ENCODE assay signal across 23 cellular contexts in the genomic region with DNA sequence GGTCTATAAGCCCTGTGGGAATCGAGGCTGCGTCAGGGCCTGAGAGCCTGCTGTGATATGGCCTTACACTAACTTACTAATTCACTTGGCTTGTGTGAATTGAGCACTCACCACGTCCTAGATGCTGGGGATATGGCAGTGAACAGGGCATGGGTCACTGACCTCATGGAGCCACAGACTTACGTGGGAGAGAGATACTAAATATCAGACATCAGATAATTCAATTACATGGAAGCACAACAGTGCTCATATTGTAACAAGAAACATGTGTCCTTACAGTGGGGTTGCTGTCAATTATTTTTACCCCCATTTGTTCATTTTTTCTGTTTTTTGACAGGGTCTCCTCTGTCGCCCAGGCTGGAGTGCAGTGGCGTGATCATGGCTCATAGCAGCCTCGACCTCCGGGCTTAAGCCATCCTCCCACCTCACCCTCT. TPM values are rescaled to one million over a fixed set of nuclear protein-coding genes. Genes with fewer than 3 reads are reported as not detected.
A peak's percentile ranks its signal among the peaks of the same experiment; 100 is the strongest.
DNase-seq lines count a peak whose midpoint lies in the region; ATAC-seq and TF ChIP-seq lines count a peak whose summit lies in the region.
"Had no signal": no experiment of that assay in that cellular context is flagged by ENCODE, and none has a peak within 500 bp of the region (broad histone marks: within the 10 kb centered on the region; RNA-seq: fewer than 3 reads in every experiment).

No MANE protein-coding gene starts in this region.

- H3K4me3 Mint-ChIP-seq in CD4-positive, CD25-positive, alpha-beta regulatory T cell: no peak overlapping the region
- no peak overlapping the region for H3K4me3 Mint-ChIP-seq in WTC11
- no peak overlapping the region for H3K4me3 Mint-ChIP-seq in naive thymus-derived CD4-positive, alpha-beta T cell
- H3K4me3 Mint-ChIP-seq: activated CD4-positive, alpha-beta T cell treated with anti-CD3 and anti-CD28 coated beads, Interleukin-2, amount 10 ng/mL, durations not matched to agents 24 days and 14 days; activated T-helper 1 cell treated with anti-CD3 and anti-CD28 coated beads, Interleukin-12 subunit alpha, Interleukin-12 subunit beta, Interleukin-2, Interleukin-4 antibody, amounts not matched to agents 30 ng/mL and 10 ng/mL and 1 ng/mL, durations not matched to agents 14 hours and 24 hours and 36 hours; mesothelial cell of epicardium; stimulated activated effector memory CD8-positive, alpha-beta T cell treated with anti-CD3 and anti-CD28 coated beads, Interleukin-12 subunit alpha, Interleukin-12 subunit beta, amount 100 ng/mL, for 72 hours had no signal

- H3K36me3 ChIP-seq in BE2C (no peaks in the 10 kb centered on the region; the same call in 1 of the 2 replicates), SJCRH30 (peaks cover 41% of the 10 kb centered on the region)
- H3K36me3 ChIP-seq in CD4-positive, CD25-positive, alpha-beta regulatory T cell (ENCODE audit: control insufficient read depth, insufficient read depth, low read length): peaks cover 37% of the 10 kb centered on the region
- peaks cover 0 to 45% (median 3%) of the 10 kb centered on the region in 3 experiments for H3K36me3 ChIP-seq in naive thymus-derived CD4-positive, alpha-beta T cell (ENCODE audit: control insufficient read depth in 2 of 3, insufficient read depth in 3 of 3, low read length in 3 of 3)

- intact Hi-C loops in naive thymus-derived CD4-positive, alpha-beta T cell (cut with micrococcal nuclease): loop anchor here (2.0 to 10.0 kb wide), 5 partner anchors 31 to 441 kb away; no protein-coding TSS in a partner anchor
- intact Hi-C loops in dorsolateral prefrontal cortex (cut with DNase I): loop anchor here in 1 of 2 donors (2.0 kb wide), 1 partner anchor 131 kb away; the partner anchor contains the start of gene MAPKBP1

- H3K27me3 ChIP-seq in BE2C (no peaks in the 10 kb centered on the region), dorsolateral prefrontal cortex (no peaks in the 10 kb centered on the region), SJCRH30 (no peaks in the 10 kb centered on the region)
- H3K27me3 ChIP-seq in CD4-positive, CD25-positive, alpha-beta regulatory T cell (ENCODE audit: control insufficient read depth, insufficient read depth, low read length): no peaks in the 10 kb centered on the region
- H3K27me3 ChIP-seq in naive thymus-derived CD4-positive, alpha-beta T cell (ENCODE audit: control insufficient read depth in 2 of 2, insufficient read depth in 2 of 2, low read length in 2 of 2): no peaks in the 10 kb centered on the region
- H3K27me3 ChIP-seq: gastroesophageal sphincter had no signal

- POLR2A ChIA-PET in WTC11 (lab: Charles Lee): interaction anchor here (0.7 kb wide), 1 partner anchor 84 kb away, joined by 3 read pairs; no protein-coding TSS in a partner anchor
- POLR2A ChIA-PET in naive thymus-derived CD4-positive, alpha-beta T cell (lab: Charles Lee): interaction anchor here (0.7 to 5.9 kb wide), 6 partner anchors 10 to 131 kb away, joined by 3 to 41 read pairs (median 5); partner anchors contain the start of genes JMJD7, MAPKBP1 and SPTBN5

- H3K9me3 Mint-ChIP-seq in CD4-positive, CD25-positive, alpha-beta regulatory T cell: no peaks in the 10 kb centered on the region
- H3K9me3 Mint-ChIP-seq in WTC11: no peaks in the 10 kb centered on the region
- peaks cover 0 to 5% (median 0%) of the 10 kb centered on the region in 11 donors for H3K9me3 Mint-ChIP-seq in naive thymus-derived CD4-positive, alpha-beta T cell
- H3K9me3 Mint-ChIP-seq: activated CD4-positive, alpha-beta T cell treated with anti-CD3 and anti-CD28 coated beads, Interleukin-2, amount 10 ng/mL, durations not matched to agents 24 days and 14 days; mesothelial cell of epicardium; stimulated activated effector memory CD8-positive, alpha-beta T cell treated with anti-CD3 and anti-CD28 coated beads, Interleukin-12 subunit alpha, Interleukin-12 subunit beta, amount 100 ng/mL, for 72 hours had no signal

- DNase-seq in BE2C (peak; percentile 51), WTC11 (ENCODE audit: low spot score) (no peak), dorsolateral prefrontal cortex (no peak), HPDE6-E6E7 (ENCODE audit: extremely low spot score) (no peak), SJCRH30 (no peak), NCI-H2171 treated with DMSO at 0.1 percent for 48 hours (lab: John Stamatoyannopoulos, UW) (no peak)
- no peak for DNase-seq in CD4-positive, CD25-positive, alpha-beta regulatory T cell
- DNase-seq in naive thymus-derived CD4-positive, alpha-beta T cell: no peak
- DNase-seq: activated CD4-positive, alpha-beta T cell treated with anti-CD3 and anti-CD28 coated beads, Interleukin-2, amount 10 ng/mL, durations not matched to agents 24 days and 14 days; activated naive CD4-positive, alpha-beta T cell treated with anti-CD3 and anti-CD28 coated beads, Interleukin-2, amount 50 U/mL, for 16 hours; dermis blood vessel endothelial cell; GOT3; Kasumi-1; MV-4-11; NCI-H146; right cardiac atrium; stimulated activated CD4-positive, alpha-beta T cell treated with anti-CD3 and anti-CD28 coated beads, Interleukin-4, amount 100 ng/mL, for 24 hours; T-helper 9 cell; WERI-Rb-1 had no signal

- H3K4me1 ChIP-seq in BE2C (peaks cover 20% of the 10 kb centered on the region), SJCRH30 (peaks cover 28% of the 10 kb centered on the region)
- H3K4me1 ChIP-seq in CD4-positive, CD25-positive, alpha-beta regulatory T cell (ENCODE audit: control insufficient read depth, insufficient read depth, low read length, poor library complexity, severe bottlenecking): no peaks in the 10 kb centered on the region
- peaks cover 0 to 9% of the 10 kb centered on the region in 2 donors for H3K4me1 ChIP-seq in naive thymus-derived CD4-positive, alpha-beta T cell (ENCODE audit: control insufficient read depth in 2 of 2, insufficient read depth in 2 of 2, low read length in 2 of 2)

- peak overlapping the region in 2 of 3 donors; percentile 77 to 89 for H3K27ac Mint-ChIP-seq in CD4-positive, CD25-positive, alpha-beta regulatory T cell
- peak overlapping the region; percentile 86 for H3K27ac Mint-ChIP-seq in WTC11
- peak overlapping the region in 6 of 9 donors; percentile 7 to 58 (median 34) for H3K27ac Mint-ChIP-seq in naive thymus-derived CD4-positive, alpha-beta T cell
- H3K27ac Mint-ChIP-seq: activated CD4-positive, alpha-beta T cell treated with anti-CD3 and anti-CD28 coated beads, Interleukin-2, amount 10 ng/mL, durations not matched to agents 24 days and 14 days; activated T-helper 1 cell treated with anti-CD3 and anti-CD28 coated beads, Interleukin-12 subunit alpha, Interleukin-12 subunit beta, Interleukin-2, Interleukin-4 antibody, amounts not matched to agents 30 ng/mL and 10 ng/mL and 1 ng/mL, durations not matched to agents 14 hours and 24 hours and 36 hours; mesothelial cell of epicardium had no signal

- H3K36me3 Mint-ChIP-seq in CD4-positive, CD25-positive, alpha-beta regulatory T cell: peaks cover 39% of the 10 kb centered on the region
- H3K36me3 Mint-ChIP-seq in WTC11: peaks cover 45% of the 10 kb centered on the region
- H3K36me3 Mint-ChIP-seq in naive thymus-derived CD4-positive, alpha-beta T cell: peaks cover 9 to 54% (median 27%) of the 10 kb centered on the region in 5 donors

- TF ChIP-seq CTCF in BE2C (IDR thresholded peaks at IDR 0.05; ENCODE audit: low read depth, low read length) (no peak), WTC11 (IDR thresholded peaks at IDR 0.05) (no peak), dorsolateral prefrontal cortex (IDR thresholded peaks at IDR 0.05 in 54 of 56, conservative IDR thresholded peaks at IDR 0.05 in 2 of 56; ENCODE audit: low read depth in 1 of 56, partially characterized antibody in 56 of 56) (no peak)

- no peak overlapping the region for H3K4me3 ChIP-seq in BE2C (ENCODE audit: low read depth, low read length)
- H3K4me3 ChIP-seq in CD4-positive, CD25-positive, alpha-beta regulatory T cell (ENCODE audit: low read depth, low read length): no peak overlapping the region
- no peak overlapping the region for H3K4me3 ChIP-seq in naive thymus-derived CD4-positive, alpha-beta T cell (ENCODE audit: low read length)
- no peak overlapping the region for H3K4me3 ChIP-seq in dorsolateral prefrontal cortex
- no peak overlapping the region for H3K4me3 ChIP-seq in SJCRH30
- H3K4me3 ChIP-seq: gastroesophageal sphincter had no signal

- no peaks in the 10 kb centered on the region for H3K27me3 Mint-ChIP-seq in CD4-positive, CD25-positive, alpha-beta regulatory T cell
- no peaks in the 10 kb centered on the region for H3K27me3 Mint-ChIP-seq in WTC11 (ENCODE audit: low read depth)
- H3K27me3 Mint-ChIP-seq in naive thymus-derived CD4-positive, alpha-beta T cell: no peaks in the 10 kb centered on the region
- H3K27me3 Mint-ChIP-seq: activated CD4-positive, alpha-beta T cell treated with anti-CD3 and anti-CD28 coated beads, Interleukin-2, amount 10 ng/mL, durations not matched to agents 24 days and 14 days had no signal

- H3K9me3 ChIP-seq in BE2C (no peaks in the 10 kb centered on the region), SJCRH30 (replicated peaks) (no peaks in the 10 kb centered on the region)
- H3K9me3 ChIP-seq in CD4-positive, CD25-positive, alpha-beta regulatory T cell (ENCODE audit: control insufficient read depth in 2 of 2, low read length in 2 of 2): peaks cover 0 to 3% of the 10 kb centered on the region in 2 experiments
- H3K9me3 ChIP-seq in naive thymus-derived CD4-positive, alpha-beta T cell (ENCODE audit: control insufficient read depth in 2 of 3, low read length in 3 of 3): peaks cover 0 to 5% (median 0%) of the 10 kb centered on the region in 3 experiments
- H3K9me3 ChIP-seq: gastroesophageal sphincter had no signal

- H3K4me1 Mint-ChIP-seq in CD4-positive, CD25-positive, alpha-beta regulatory T cell: peaks cover 0 to 10% (median 7%) of the 10 kb centered on the region in 4 donors
- peaks cover 7% of the 10 kb centered on the region for H3K4me1 Mint-ChIP-seq in WTC11
- H3K4me1 Mint-ChIP-seq in naive thymus-derived CD4-positive, alpha-beta T cell: peaks cover 4 to 12% (median 6%) of the 10 kb centered on the region in 7 donors

- no peak overlapping the region for H3K27ac ChIP-seq in CD4-positive, CD25-positive, alpha-beta regulatory T cell (ENCODE audit: insufficient read depth, low read length, poor library complexity, severe bottlenecking)
- no peak overlapping the region for H3K27ac ChIP-seq in naive thymus-derived CD4-positive, alpha-beta T cell (ENCODE audit: low read depth, low read length)
- H3K27ac ChIP-seq in dorsolateral prefrontal cortex (peak overlapping the region in 1 of 59 donors; percentile 66), SJCRH30 (no peak overlapping the region; the same call in 1 of the 2 replicates)
- H3K27ac ChIP-seq: WERI-Rb-1 had no signal

- no peak for ATAC-seq in CD4-positive, CD25-positive, alpha-beta regulatory T cell (ENCODE audit: low read depth in 2 of 2)
- no peak for ATAC-seq in WTC11
- ATAC-seq in naive thymus-derived CD4-positive, alpha-beta T cell: no peak

- CTCF ChIA-PET in WTC11 (lab: Charles Lee): interaction anchor here (0.8 to 3.0 kb wide), 39 partner anchors 11 to 439 kb away, joined by 3 to 83 read pairs (median 7); partner anchors contain the start of genes EHD4 and MAPKBP1
- CTCF ChIA-PET in naive thymus-derived CD4-positive, alpha-beta T cell (lab: Charles Lee): interaction anchor here (0.8 to 6.0 kb wide), 24 partner anchors 10 to 347 kb away, joined by 3 to 90 read pairs (median 5); partner anchors contain the start of genes JMJD7, MAPKBP1 and TYRO3

RNA-seq across cellular contexts. Expression of gene SPTBN5, which starts 11.5 kb away (rescaled TPM):
- 1.7 TPM for polyA plus RNA-seq in BE2C (2012; ENCODE audit: insufficient read depth, insufficient read length, low read depth)
- total RNA-seq in CD4-positive, CD25-positive, alpha-beta regulatory T cell: 2.7 TPM
- polyA plus RNA-seq in CD4-positive, CD25-positive, alpha-beta regulatory T cell: under 1 TPM in 1 of 4 donors, not detected in 3; 0.26 TPM
- total RNA-seq in WTC11 (2021) (1.2 to 2.3 TPM (median 2.0 TPM) in 3 replicates), dorsolateral prefrontal cortex (1 to 10 TPM in 119 of 120 experiments, under 1 TPM in 1; 0.91 to 8.8 (median 3.1) TPM)
- total RNA-seq in naive thymus-derived CD4-positive, alpha-beta T cell: 1 to 10 TPM; 1.4 to 2.7 (median 1.9) TPM
- under 1 TPM in 1 of 2 donors, not detected in 1; 0.12 TPM for polyA plus RNA-seq in naive thymus-derived CD4-positive, alpha-beta T cell
- 0.38 and 0.55 TPM in 2 replicates for total RNA-seq in SJCRH30 (2014; rRNA removed; shearing (Covaris generic))

Comparison
In these comparisons a context has a peak if more than half of its experiments do, and no peak if none do; other contexts are left out.
1. H3K27ac Mint-ChIP-seq: peak in every context shown above with its lines; median percentile 86 in WTC11; 83 in CD4-positive, CD25-positive, alpha-beta regulatory T cell; 34 in naive thymus-derived CD4-positive, alpha-beta T cell.